In genomic region chr16:1781254-1781653, GRCh38 we compare ENCODE assay signal across 9 cellular contexts. TPM values are rescaled to one million over a fixed set of nuclear protein-coding genes. Genes with fewer than 3 reads are reported as not detected.
DNase-seq lines count a peak whose midpoint lies in the region; FAIRE-seq and TF ChIP-seq lines count a peak whose summit lies in the region.
"Had no signal": no experiment of that assay in that cellular context is flagged by ENCODE, and none has a peak within 500 bp of the region (broad histone marks: within the 10 kb centered on the region; RNA-seq: fewer than 3 reads in every experiment).

No MANE protein-coding gene starts in this region.

- H3K9ac ChIP-seq in mucosa of stomach (ENCODE audit: low read length), result peak overlapping the region; percentile 62

- H3K4me3 ChIP-seq in LNCaP clone FGC (ENCODE audit: low read depth, low read length) (peak overlapping the region; percentile 73), mucosa of stomach (ENCODE audit: low read length) (peak overlapping the region; percentile 41)

- H3K4me1 Mint-ChIP-seq in dendritic cell treated with granulocyte-macrophage colony-stimulating factor and Interleukin-4, amounts not matched to agents 40 ng/mL and 50 ng/mL, for 4 days (ENCODE audit: low read depth), result peaks cover 49% of the 10 kb centered on the region

- peak overlapping the region; percentile 93 for H3K27ac ChIP-seq in 22Rv1

- no peaks in the 10 kb centered on the region for H3K27me3 ChIP-seq in mucosa of stomach (ENCODE audit: control insufficient read depth, insufficient read depth, low read length)

- TF ChIP-seq CTCF in 22Rv1 (IDR thresholded peaks at IDR 0.05) (no peak), LNCaP clone FGC (IDR thresholded peaks at IDR 0.05; ENCODE audit: control insufficient read depth, extremely low read depth, insufficient read depth) (no peak)

- H3K36me3 Mint-ChIP-seq in dendritic cell treated with granulocyte-macrophage colony-stimulating factor and Interleukin-4, amounts not matched to agents 40 ng/mL and 50 ng/mL, for 4 days (ENCODE audit: low read depth), result peaks cover 78% of the 10 kb centered on the region

- no peaks in the 10 kb centered on the region for H3K9me3 ChIP-seq in mucosa of stomach (ENCODE audit: control insufficient read depth, low read length)

- H3K4me1 ChIP-seq in mucosa of stomach (ENCODE audit: control insufficient read depth, insufficient read depth, low read length), result peaks cover 9% of the 10 kb centered on the region

- H3K4me3 Mint-ChIP-seq in dendritic cell treated with granulocyte-macrophage colony-stimulating factor and Interleukin-4, amounts not matched to agents 40 ng/mL and 50 ng/mL, for 4 days, result peak overlapping the region; percentile 85

- DNase-seq in LNCaP clone FGC (ENCODE audit: low read depth), result no peak
- DNase-seq in GM12892 (ENCODE audit: insufficient read length), result no peak
- DNase-seq in stimulated activated CD4-positive, alpha-beta T cell treated with anti-CD3 and anti-CD28 coated beads, Interleukin-4, amount 100 ng/mL, for 24 hours, result no peak
- DNase-seq in NCI-H1436 (lab: John Stamatoyannopoulos, UW), result no peak
- no peak for DNase-seq in GF-D8 (lab: John Stamatoyannopoulos, UW)

- peak overlapping the region; percentile 84 for H3K27ac Mint-ChIP-seq in dendritic cell treated with granulocyte-macrophage colony-stimulating factor and Interleukin-4, amounts not matched to agents 40 ng/mL and 50 ng/mL, for 4 days

- TF ChIP-seq POLR2A in GM12892 (IDR thresholded peaks at IDR 0.05; ENCODE audit: low read depth, low read length), result no peak

- no peaks in the 10 kb centered on the region for H3K9me3 Mint-ChIP-seq in dendritic cell treated with granulocyte-macrophage colony-stimulating factor and Interleukin-4, amounts not matched to agents 40 ng/mL and 50 ng/mL, for 4 days

- intact Hi-C loops in dendritic cell treated with granulocyte-macrophage colony-stimulating factor and Interleukin-4, amounts not matched to agents 40 ng/mL and 50 ng/mL, for 4 days (cut with micrococcal nuclease), result no loop called here

- FAIRE-seq in GM12892 (lab: Jason Lieb, UNC), result no peak
- FAIRE-seq: G401.6 had no signal

- no peaks in the 10 kb centered on the region for H3K36me3 ChIP-seq in mucosa of stomach (ENCODE audit: control insufficient read depth, insufficient read depth, low read length)

- H3K27me3 Mint-ChIP-seq in dendritic cell treated with granulocyte-macrophage colony-stimulating factor and Interleukin-4, amounts not matched to agents 40 ng/mL and 50 ng/mL, for 4 days, result no peaks in the 10 kb centered on the region

RNA-seq across cellular contexts. Expression of gene SPSB3, which starts 1.1 kb away (rescaled TPM):
- 5.2 TPM for polyA plus RNA-seq in GM12892 (2012; ENCODE audit: missing spikeins)

RNA-seq across cellular contexts. Expression of gene NUBP2, which starts 1.5 kb away (rescaled TPM):
- 11.7 TPM for polyA plus RNA-seq in GM12892 (2012; ENCODE audit: missing spikeins)

RNA-seq across cellular contexts. Expression of gene MRPS34, which starts 8.3 kb away (rescaled TPM):
- 58.1 TPM for polyA plus RNA-seq in GM12892 (2012; ENCODE audit: missing spikeins)

RNA-seq across cellular contexts. Expression of gene EME2, which starts 8.6 kb away (rescaled TPM):
- 6.3 TPM for polyA plus RNA-seq in GM12892 (2012; ENCODE audit: missing spikeins)

RNA-seq across cellular contexts. Expression of gene NME3, which starts 9.9 kb away (rescaled TPM):
- polyA plus RNA-seq in GM12892 (2012; ENCODE audit: missing spikeins), result 11.8 TPM
